9 cellular contexts compared by ENCODE assay signal in the genomic region with DNA sequence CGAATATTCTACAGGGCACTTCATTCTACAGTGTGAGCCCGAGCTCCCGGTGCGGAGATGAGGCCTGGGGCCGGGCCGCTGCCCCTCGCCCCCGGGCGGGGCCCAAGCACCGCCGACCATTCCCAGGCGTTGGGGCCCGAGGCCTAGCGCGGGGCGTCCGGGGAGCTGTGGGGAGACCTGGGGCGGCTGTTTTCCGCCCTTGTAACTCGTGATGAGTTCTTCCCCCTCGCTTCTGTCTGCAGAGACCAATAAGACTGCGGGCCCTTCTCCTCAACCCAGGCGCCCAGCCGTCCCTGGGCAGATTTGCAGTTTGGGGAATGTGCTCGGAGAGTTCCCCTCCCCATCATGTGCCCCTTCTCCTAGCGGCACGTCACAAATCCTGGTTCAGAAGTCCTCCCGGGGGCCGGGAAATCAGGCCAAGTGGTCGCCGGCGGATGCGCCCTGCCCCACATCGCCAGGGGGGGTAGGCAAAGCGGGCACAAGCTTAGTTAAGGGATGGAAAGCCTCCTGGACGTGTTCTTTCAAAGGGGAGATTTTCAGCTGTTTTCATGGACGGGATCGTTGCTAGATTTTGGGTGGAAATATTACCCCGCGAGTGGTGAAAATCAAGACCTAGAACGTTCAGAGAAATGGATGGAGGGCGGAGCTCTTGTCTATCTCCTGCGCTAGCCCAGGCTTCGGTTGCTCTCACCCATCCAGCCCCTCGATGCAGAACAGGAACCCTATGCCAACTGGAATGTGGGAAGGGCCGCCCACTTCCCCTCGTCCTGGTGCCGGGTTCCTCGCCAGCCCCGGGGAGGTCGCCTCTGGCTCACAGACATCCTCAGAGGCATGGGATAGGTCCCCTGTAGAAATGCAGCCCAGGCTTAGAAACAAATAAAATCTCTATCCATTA. TPM values are rescaled to one million over a fixed set of nuclear protein-coding genes. Genes with fewer than 3 reads are reported as not detected.
DNase-seq lines count a peak whose midpoint lies in the region; ATAC-seq and TF ChIP-seq lines count a peak whose summit lies in the region.
"Had no signal": no experiment of that assay in that cellular context is flagged by ENCODE, and none has a peak within 500 bp of the region (broad histone marks: within the 10 kb centered on the region; RNA-seq: fewer than 3 reads in every experiment).

No MANE protein-coding gene starts in this region.

- H3K9me3 Mint-ChIP-seq in dendritic cell treated with granulocyte-macrophage colony-stimulating factor and Interleukin-4, amounts not matched to agents 40 ng/mL and 50 ng/mL, for 4 days, result peaks cover 22% of the 10 kb centered on the region

- no peak for TF ChIP-seq CTCF in WI38 (IDR thresholded peaks at IDR 0.05; ENCODE audit: low read depth, low read length)

- intact Hi-C loops in dendritic cell treated with granulocyte-macrophage colony-stimulating factor and Interleukin-4, amounts not matched to agents 40 ng/mL and 50 ng/mL, for 4 days (cut with micrococcal nuclease), result loop anchor here (2.0 to 5.0 kb wide), 2 partner anchors 18 to 411 kb away; a partner anchor contains a TSS

- ATAC-seq in GM21367 (IDR thresholded peaks at IDR 0.05; ENCODE audit: unreplicated experiment) (peak; percentile 13), left lobe of liver (peak; percentile 3)

- no peaks in the 10 kb centered on the region for H3K27me3 Mint-ChIP-seq in dendritic cell treated with granulocyte-macrophage colony-stimulating factor and Interleukin-4, amounts not matched to agents 40 ng/mL and 50 ng/mL, for 4 days

- H3K36me3 Mint-ChIP-seq in dendritic cell treated with granulocyte-macrophage colony-stimulating factor and Interleukin-4, amounts not matched to agents 40 ng/mL and 50 ng/mL, for 4 days (ENCODE audit: low read depth), result peaks cover 12% of the 10 kb centered on the region

- DNase-seq in DMS79 treated with DMSO at 0.1 percent for 48 hours (lab: John Stamatoyannopoulos, UW) (peak; percentile 69), left lobe of liver (ENCODE audit: low spot score) (peak; percentile 58), middle frontal gyrus (ENCODE audit: extremely low spot score, low spot score) (no peak)
- no peak for DNase-seq in Jurkat, Clone E6-1 (ENCODE audit: low read depth, low spot score)
- DNase-seq in stimulated activated CD4-positive, alpha-beta T cell treated with anti-CD3 and anti-CD28 coated beads, Interleukin-2, amount 100 ng/mL, for 48 hours, result peak; percentile 39 to 43

- H3K4me3 Mint-ChIP-seq in dendritic cell treated with granulocyte-macrophage colony-stimulating factor and Interleukin-4, amounts not matched to agents 40 ng/mL and 50 ng/mL, for 4 days, result peak overlapping the region; percentile 80

- peaks cover 42% of the 10 kb centered on the region for H3K4me1 Mint-ChIP-seq in dendritic cell treated with granulocyte-macrophage colony-stimulating factor and Interleukin-4, amounts not matched to agents 40 ng/mL and 50 ng/mL, for 4 days (ENCODE audit: low read depth)

- H3K27ac Mint-ChIP-seq in dendritic cell treated with granulocyte-macrophage colony-stimulating factor and Interleukin-4, amounts not matched to agents 40 ng/mL and 50 ng/mL, for 4 days, result peak overlapping the region; percentile 99

- peak overlapping the region; percentile 48 for H3K4me3 ChIP-seq in Jurkat, Clone E6-1 (ENCODE audit: low read length)
- H3K4me3 ChIP-seq in WI38 (ENCODE audit: low read depth, low read length), result peak overlapping the region; percentile 66

RNA-seq across cellular contexts. Expression of a gene that starts 18.8 kb away (rescaled TPM):
- polyA plus RNA-seq in Jurkat, Clone E6-1 (2012; ENCODE audit: insufficient read depth, insufficient read length), result not detected
- 188 TPM for total RNA-seq in left lobe of liver
- total RNA-seq: glomerular endothelial cell had no signal

RNA-seq across cellular contexts. Expression of a gene that starts 47.3 kb away (rescaled TPM):
- polyA plus RNA-seq in Jurkat, Clone E6-1 (2012; ENCODE audit: insufficient read depth, insufficient read length), result not detected
- total RNA-seq in left lobe of liver, result 29.7 TPM
- total RNA-seq: glomerular endothelial cell had no signal

Comparison
In these comparisons a context has a peak if more than half of its experiments do, and no peak if none do; other contexts are left out.
1. DNase-seq: peak in DMS79 treated with DMSO at 0.1 percent for 48 hours (single experiment), left lobe of liver (single experiment) and stimulated activated CD4-positive, alpha-beta T cell treated with anti-CD3 and anti-CD28 coated beads, Interleukin-2, amount 100 ng/mL, for 48 hours (2 of 2); none in Jurkat, Clone E6-1 (single experiment) and middle frontal gyrus (single experiment).